ENCODE assay signal across 1 cellular context in the genomic region with DNA sequence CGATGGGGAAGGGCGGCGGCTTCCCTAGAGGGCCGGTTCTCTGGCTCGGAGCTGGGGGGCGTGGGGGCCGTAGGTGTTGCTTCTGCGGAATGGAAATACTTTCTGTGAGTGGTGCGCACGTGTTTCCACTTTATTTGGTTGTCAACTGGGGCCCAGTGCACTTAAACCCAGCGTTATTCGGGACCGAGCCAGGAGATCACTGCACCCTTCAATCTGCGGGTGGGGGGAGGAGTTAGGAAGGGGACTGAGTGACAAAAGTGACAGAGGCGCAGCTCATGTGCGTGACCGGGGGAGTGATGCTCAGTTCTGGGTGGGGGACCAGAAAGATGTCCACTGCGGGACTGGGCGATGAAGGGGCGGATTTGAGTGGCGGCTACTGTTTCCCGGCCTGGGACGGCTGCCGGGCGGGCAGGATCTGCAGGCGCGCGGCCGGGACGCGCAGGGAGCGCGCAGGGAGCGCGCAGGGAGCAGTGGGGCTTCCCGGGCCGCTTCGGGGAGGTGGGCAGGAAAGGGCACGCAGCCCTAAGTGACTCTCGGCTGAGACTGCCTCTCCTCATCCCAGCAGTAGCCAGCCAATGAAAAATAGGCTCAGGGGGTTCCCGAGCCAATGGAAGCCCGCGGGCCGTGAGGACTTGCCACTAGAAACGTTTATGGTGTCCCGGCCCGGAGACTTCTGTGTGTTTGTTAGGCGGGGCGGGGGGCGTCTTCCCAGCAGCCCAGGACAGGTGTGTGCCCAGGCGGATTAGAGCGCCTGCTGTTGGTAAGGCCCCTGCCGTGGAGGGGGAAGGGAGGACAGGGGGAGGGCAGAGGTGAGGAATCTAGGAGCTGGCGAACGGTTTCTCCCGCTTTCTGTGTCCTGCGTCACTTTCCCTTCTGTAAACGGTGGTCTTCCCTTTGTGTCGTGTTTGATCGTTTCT.
A peak's percentile ranks its signal among the peaks of the same experiment; 100 is the strongest.
TF ChIP-seq lines count a peak whose summit lies in the region.

No MANE protein-coding gene starts in this region.

TF ChIP-seq in WTC11, 78 proteins besides CTCF, POLR2A, EP300 and RAD21 (continued from another document and continues in another):
- TF ChIP-seq AFF4 (CRISPR knock-in tag; IDR thresholded peaks at IDR 0.05; ENCODE audit: borderline replicate concordance) = peak; percentile 50; the same call in 1 of the 2 replicates
- TF ChIP-seq NR1H2 (CRISPR knock-in tag; IDR thresholded peaks at IDR 0.05) = no peak
- TF ChIP-seq, protein P1, sequence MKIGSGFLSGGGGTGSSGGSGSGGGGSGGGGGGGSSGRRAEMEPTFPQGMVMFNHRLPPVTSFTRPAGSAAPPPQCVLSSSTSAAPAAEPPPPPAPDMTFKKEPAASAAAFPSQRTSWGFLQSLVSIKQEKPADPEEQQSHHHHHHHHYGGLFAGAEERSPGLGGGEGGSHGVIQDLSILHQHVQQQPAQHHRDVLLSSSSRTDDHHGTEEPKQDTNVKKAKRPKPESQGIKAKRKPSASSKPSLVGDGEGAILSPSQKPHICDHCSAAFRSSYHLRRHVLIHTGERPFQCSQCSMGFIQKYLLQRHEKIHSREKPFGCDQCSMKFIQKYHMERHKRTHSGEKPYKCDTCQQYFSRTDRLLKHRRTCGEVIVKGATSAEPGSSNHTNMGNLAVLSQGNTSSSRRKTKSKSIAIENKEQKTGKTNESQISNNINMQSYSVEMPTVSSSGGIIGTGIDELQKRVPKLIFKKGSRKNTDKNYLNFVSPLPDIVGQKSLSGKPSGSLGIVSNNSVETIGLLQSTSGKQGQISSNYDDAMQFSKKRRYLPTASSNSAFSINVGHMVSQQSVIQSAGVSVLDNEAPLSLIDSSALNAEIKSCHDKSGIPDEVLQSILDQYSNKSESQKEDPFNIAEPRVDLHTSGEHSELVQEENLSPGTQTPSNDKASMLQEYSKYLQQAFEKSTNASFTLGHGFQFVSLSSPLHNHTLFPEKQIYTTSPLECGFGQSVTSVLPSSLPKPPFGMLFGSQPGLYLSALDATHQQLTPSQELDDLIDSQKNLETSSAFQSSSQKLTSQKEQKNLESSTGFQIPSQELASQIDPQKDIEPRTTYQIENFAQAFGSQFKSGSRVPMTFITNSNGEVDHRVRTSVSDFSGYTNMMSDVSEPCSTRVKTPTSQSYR (CRISPR knock-in tag; IDR thresholded peaks at IDR 0.05) = peak; percentile 87
- TF ChIP-seq CREM (CRISPR knock-in tag; IDR thresholded peaks at IDR 0.05) = no peak
- 0 out of 2 replicates have a peak, but pooled peaks have one; percentile 52 for TF ChIP-seq IRF2 (CRISPR knock-in tag; IDR thresholded peaks at IDR 0.05; ENCODE audit: borderline replicate concordance, low read depth)
- no peak for TF ChIP-seq ESRRA (CRISPR knock-in tag; IDR thresholded peaks at IDR 0.05; ENCODE audit: borderline replicate concordance)
- TF ChIP-seq E2F4 (CRISPR knock-in tag; IDR thresholded peaks at IDR 0.05; ENCODE audit: borderline replicate concordance, low read depth) = no peak
- TF ChIP-seq NFYB (CRISPR knock-in tag; conservative IDR thresholded peaks at IDR 0.05; ENCODE audit: low read depth) = peak; percentile 68
- no peak for TF ChIP-seq GTF2I (CRISPR knock-in tag; conservative IDR thresholded peaks at IDR 0.05)
- 0 out of 2 replicates have a peak, but pooled peaks have one; percentile 34 for TF ChIP-seq NFE2L1 (CRISPR knock-in tag; IDR thresholded peaks at IDR 0.05)
- 0 out of 2 replicates have a peak, but pooled peaks have one; percentile 28 for TF ChIP-seq ARID4B (CRISPR knock-in tag; IDR thresholded peaks at IDR 0.05; ENCODE audit: borderline replicate concordance)
- TF ChIP-seq ZBTB43 (CRISPR knock-in tag; IDR thresholded peaks at IDR 0.05) = no peak
- TF ChIP-seq PRRX2 (CRISPR knock-in tag; IDR thresholded peaks at IDR 0.05) = no peak
- TF ChIP-seq USF1 (CRISPR knock-in tag; IDR thresholded peaks at IDR 0.05) = no peak
- TF ChIP-seq SMAD4 (CRISPR knock-in tag; IDR thresholded peaks at IDR 0.05) = no peak
- no peak; the same call in 1 of the 2 replicates for TF ChIP-seq E2F5 (CRISPR knock-in tag; IDR thresholded peaks at IDR 0.05)
- no peak for TF ChIP-seq HMGA2 (CRISPR knock-in tag; IDR thresholded peaks at IDR 0.05)
- TF ChIP-seq EMX1 (CRISPR knock-in tag; IDR thresholded peaks at IDR 0.05) = no peak
- TF ChIP-seq GABPB1 (CRISPR knock-in tag; IDR thresholded peaks at IDR 0.05) = peak; percentile 12; the same call in 1 of the 2 replicates
- no peak for TF ChIP-seq FOXJ3 (CRISPR knock-in tag; IDR thresholded peaks at IDR 0.05; ENCODE audit: borderline replicate concordance)
- no peak for TF ChIP-seq ZBTB21 (CRISPR knock-in tag; IDR thresholded peaks at IDR 0.05; ENCODE audit: borderline replicate concordance)
- no peak for TF ChIP-seq TP53 (CRISPR knock-in tag; IDR thresholded peaks at IDR 0.05)
- 0 out of 2 replicates have a peak, but pooled peaks have one; percentile 5 for TF ChIP-seq PRDM15 (CRISPR knock-in tag; IDR thresholded peaks at IDR 0.05)
- TF ChIP-seq NR3C1 (CRISPR knock-in tag; conservative IDR thresholded peaks at IDR 0.05; ENCODE audit: low read depth) = no peak
- no peak for TF ChIP-seq KAT7 (CRISPR knock-in tag; IDR thresholded peaks at IDR 0.05; ENCODE audit: borderline replicate concordance)
- TF ChIP-seq USF2 (CRISPR knock-in tag; IDR thresholded peaks at IDR 0.05) = no peak
- no peak for TF ChIP-seq ZNF396 (CRISPR knock-in tag; IDR thresholded peaks at IDR 0.05; ENCODE audit: borderline replicate concordance)
- TF ChIP-seq, protein P2, sequence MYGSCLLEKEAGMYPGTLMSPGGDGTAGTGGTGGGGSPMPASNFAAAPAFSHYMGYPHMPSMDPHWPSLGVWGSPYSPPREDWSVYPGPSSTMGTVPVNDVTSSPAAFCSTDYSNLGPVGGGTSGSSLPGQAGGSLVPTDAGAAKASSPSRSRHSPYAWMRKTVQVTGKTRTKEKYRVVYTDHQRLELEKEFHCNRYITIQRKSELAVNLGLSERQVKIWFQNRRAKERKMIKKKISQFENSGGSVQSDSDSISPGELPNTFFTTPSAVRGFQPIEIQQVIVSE (CRISPR knock-in tag; IDR thresholded peaks at IDR 0.05; ENCODE audit: borderline replicate concordance) = no peak
- TF ChIP-seq FOXK1 (CRISPR knock-in tag; IDR thresholded peaks at IDR 0.05) = 0 out of 2 replicates have a peak, but pooled peaks have one; percentile 1
